In genomic region chr2:219225350-219225749, GRCh38 we compare ENCODE assay signal across 17 cellular contexts. TPM values are rescaled to one million over a fixed set of nuclear protein-coding genes. Genes with fewer than 3 reads are reported as not detected.
DNase-seq lines count a peak whose midpoint lies in the region; ATAC-seq and TF ChIP-seq lines count a peak whose summit lies in the region.
"Had no signal": no experiment of that assay in that cellular context is flagged by ENCODE, and none has a peak within 500 bp of the region (broad histone marks: within the 10 kb centered on the region; RNA-seq: fewer than 3 reads in every experiment).

No MANE protein-coding gene starts in this region.

- peak; percentile 59 for DNase-seq in SIG-M5 treated with dmso at 0.1 percent for 504 hours (lab: John Stamatoyannopoulos, UW; ENCODE audit: unreplicated experiment)
- DNase-seq in SIG-M5 (lab: John Stamatoyannopoulos, UW) = no peak
- DNase-seq in GF-D8 (lab: John Stamatoyannopoulos, UW) = peak; percentile 84
- peak; percentile 44 for DNase-seq in OCI-M1 (lab: John Stamatoyannopoulos, UW)
- no peak for DNase-seq in endothelial cell (ENCODE audit: low spot score)
- DNase-seq in stimulated activated naive CD4-positive, alpha-beta T cell treated with Interleukin-2 at 50 U/mL for 16 hours (lab: John Stamatoyannopoulos, UW) = no peak
- no peak for DNase-seq in cerebellar nuclear complex (lab: John Stamatoyannopoulos, UW)
- DNase-seq: activated CD4-positive, alpha-beta T cell treated with anti-CD3 and anti-CD28 coated beads for 4 hours; activated naive CD8-positive, alpha-beta T cell treated with anti-CD3 and anti-CD28 coated beads for 36 hours; central memory CD4-positive, alpha-beta T cell; glutamatergic neuron; kidney; MG63; NCI-H524 treated with DMSO at 0.1 percent for 48 hours had no signal

- TF ChIP-seq CTCF in endothelial cell (IDR thresholded peaks at IDR 0.05; ENCODE audit: unreplicated experiment) = no peak

- no peak overlapping the region for H3K27ac Mint-ChIP-seq in endothelial cell (ENCODE audit: unreplicated experiment)
- H3K27ac Mint-ChIP-seq: activated naive CD8-positive, alpha-beta T cell treated with anti-CD3 and anti-CD28 coated beads for 36 hours had no signal

- no peaks in the 10 kb centered on the region for H3K9me3 Mint-ChIP-seq in endothelial cell (ENCODE audit: unreplicated experiment)
- H3K9me3 Mint-ChIP-seq: activated naive CD8-positive, alpha-beta T cell treated with anti-CD3 and anti-CD28 coated beads for 36 hours; IgD-negative memory B cell had no signal

- H3K4me3 Mint-ChIP-seq in endothelial cell (ENCODE audit: unreplicated experiment) = peak overlapping the region; percentile 47
- H3K4me3 Mint-ChIP-seq: activated naive CD8-positive, alpha-beta T cell treated with anti-CD3 and anti-CD28 coated beads for 36 hours had no signal

- ATAC-seq in HG02938 (IDR thresholded peaks at IDR 0.05; ENCODE audit: unreplicated experiment) = no peak
- ATAC-seq: HCT116 had no signal

- peaks cover 20% of the 10 kb centered on the region for H3K4me1 Mint-ChIP-seq in endothelial cell (ENCODE audit: unreplicated experiment)

- peaks cover 8% of the 10 kb centered on the region for H3K27me3 Mint-ChIP-seq in endothelial cell (ENCODE audit: unreplicated experiment)
- H3K27me3 Mint-ChIP-seq: activated naive CD8-positive, alpha-beta T cell treated with anti-CD3 and anti-CD28 coated beads for 36 hours; IgD-negative memory B cell had no signal

- H3K36me3 Mint-ChIP-seq in endothelial cell (ENCODE audit: low read depth, unreplicated experiment) = peaks cover 41% of the 10 kb centered on the region

RNA-seq across cellular contexts. Expression of gene ATG9A, which starts 4.1 kb away (rescaled TPM):
- total RNA-seq in endothelial cell (ENCODE audit: unreplicated experiment) = 48.5 TPM

RNA-seq across cellular contexts. Expression of gene ANKZF1, which starts 4.3 kb away (rescaled TPM):
- 43.8 TPM for total RNA-seq in endothelial cell (ENCODE audit: unreplicated experiment)

RNA-seq across cellular contexts. Expression of gene ABCB6, which starts 6.6 kb away (rescaled TPM):
- total RNA-seq in endothelial cell (ENCODE audit: unreplicated experiment) = 11.4 TPM

RNA-seq across cellular contexts. Expression of gene ZFAND2B, which starts 18.8 kb away (rescaled TPM):
- 39.7 TPM for total RNA-seq in endothelial cell (ENCODE audit: unreplicated experiment)

RNA-seq across cellular contexts. Expression of gene GLB1L, which starts 19.9 kb away (rescaled TPM):
- 7.3 TPM for total RNA-seq in endothelial cell (ENCODE audit: unreplicated experiment)

Comparison
In these comparisons a context has a peak if more than half of its experiments do, and no peak if none do; other contexts are left out.
1. DNase-seq: peak in SIG-M5 treated with dmso at 0.1 percent for 504 hours (single experiment), GF-D8 (single experiment) and OCI-M1 (single experiment); none in SIG-M5 (single experiment), endothelial cell (single experiment), stimulated activated naive CD4-positive, alpha-beta T cell treated with Interleukin-2 at 50 U/mL for 16 hours (single experiment) and cerebellar nuclear complex (0 of 2).